In genomic region chr11:123466172-123466571, GRCh38 we compare ENCODE assay signal across 9 cellular contexts. TPM values are rescaled to one million over a fixed set of nuclear protein-coding genes. Genes with fewer than 3 reads are reported as not detected.
DNase-seq lines count a peak whose midpoint lies in the region; ATAC-seq, FAIRE-seq and TF ChIP-seq lines count a peak whose summit lies in the region.
"Not testable (repeated sequence)": the region's sequence is repeated elsewhere in the genome, so short reads cannot be mapped to it uniquely, and the experiment has no call there.
"Had no signal": no experiment of that assay in that cellular context is flagged by ENCODE, and none has a peak within 500 bp of the region (broad histone marks: within the 10 kb centered on the region; RNA-seq: fewer than 3 reads in every experiment).

No MANE protein-coding gene starts in this region.

- not testable (repeated sequence) for H4K20me1 ChIP-seq in BLaER1 treated with 17β-estradiol and CSF1 and Interleukin-3, amounts not matched to agents 10 nM and 100 nM; K562 (replicated peaks; ENCODE audit: control insufficient read depth, insufficient read depth, low read length)

- H2AFZ ChIP-seq in K562 (ENCODE audit: low read depth, low read length) = not testable (repeated sequence)

- not testable (repeated sequence) for H3K9me3 ChIP-seq in BLaER1 treated with 17β-estradiol and CSF1 and Interleukin-3, amounts not matched to agents 10 nM and 100 nM (replicated peaks in 1 of 11); K562 (replicated peaks; ENCODE audit: control insufficient read depth, insufficient read depth, low read depth, low read length); right cardiac atrium (ENCODE audit: control insufficient read depth, low read length)

- not testable (repeated sequence) for H3K9me3 Mint-ChIP-seq in HFFc6; WTC11; activated CD8-positive, alpha-beta T cell treated with anti-CD3 and anti-CD28 coated beads for 36 hours; activated T-helper 17 cell treated with anti-CD3 and anti-CD28 coated beads, Interleukin-2, amount 50 U/mL, for 72 hours; stimulated activated naive CD8-positive, alpha-beta T cell treated with anti-CD3 and anti-CD28 coated beads, Interleukin-15, Interleukin-2, amounts not matched to agents 100 ng/mL and 50 ng/mL, for 24 hours

- DNase-seq in HFFc6; WTC11 (ENCODE audit: low spot score); activated CD8-positive, alpha-beta T cell treated with anti-CD3 and anti-CD28 coated beads for 36 hours; K562 (ENCODE audit: extremely low read depth in 1 of 4, low spot score in 3 of 4); right cardiac atrium: not testable (repeated sequence)

- not testable (repeated sequence) for H3K36me3 ChIP-seq in BLaER1 treated with 17β-estradiol and CSF1 and Interleukin-3, amounts not matched to agents 10 nM and 100 nM; K562 (ENCODE audit: control insufficient read depth, insufficient read depth, low read length)

- H3K4me1 Mint-ChIP-seq in HFFc6 (ENCODE audit: low read depth) (peaks cover 69% of the 10 kb centered on the region), WTC11 (peaks cover 10% of the 10 kb centered on the region; the same call in 1 of the 2 replicates)
- H3K4me1 Mint-ChIP-seq in activated CD8-positive, alpha-beta T cell treated with anti-CD3 and anti-CD28 coated beads for 36 hours (ENCODE audit: low read depth) = not testable (repeated sequence)
- H3K4me1 Mint-ChIP-seq in activated T-helper 17 cell treated with anti-CD3 and anti-CD28 coated beads, Interleukin-2, amount 50 U/mL, for 72 hours = peaks cover 27% of the 10 kb centered on the region
- peaks cover 12% of the 10 kb centered on the region for H3K4me1 Mint-ChIP-seq in stimulated activated naive CD8-positive, alpha-beta T cell treated with anti-CD3 and anti-CD28 coated beads, Interleukin-15, Interleukin-2, amounts not matched to agents 100 ng/mL and 50 ng/mL, for 24 hours (ENCODE audit: low read depth)

- not testable (repeated sequence) for TF ChIP-seq EP300 in K562 (IDR thresholded peaks at IDR 0.05; ENCODE audit: low read length)

- not testable (repeated sequence) for FAIRE-seq in K562 (lab: Jason Lieb, UNC)

- not testable (repeated sequence) for H3K27me3 Mint-ChIP-seq in HFFc6 (ENCODE audit: insufficient read depth); WTC11 (ENCODE audit: low read depth); activated CD8-positive, alpha-beta T cell treated with anti-CD3 and anti-CD28 coated beads for 36 hours; activated T-helper 17 cell treated with anti-CD3 and anti-CD28 coated beads, Interleukin-2, amount 50 U/mL, for 72 hours; stimulated activated naive CD8-positive, alpha-beta T cell treated with anti-CD3 and anti-CD28 coated beads, Interleukin-15, Interleukin-2, amounts not matched to agents 100 ng/mL and 50 ng/mL, for 24 hours

- not testable (repeated sequence) for H3K4me3 Mint-ChIP-seq in HFFc6; WTC11; activated CD8-positive, alpha-beta T cell treated with anti-CD3 and anti-CD28 coated beads for 36 hours; stimulated activated naive CD8-positive, alpha-beta T cell treated with anti-CD3 and anti-CD28 coated beads, Interleukin-15, Interleukin-2, amounts not matched to agents 100 ng/mL and 50 ng/mL, for 24 hours
- peak overlapping the region; percentile 20 for H3K4me3 Mint-ChIP-seq in activated T-helper 17 cell treated with anti-CD3 and anti-CD28 coated beads, Interleukin-2, amount 50 U/mL, for 72 hours

- WGBS in K562 (ENCODE audit: insufficient coverage, low coverage, missing lambda C conversion rate) = 0% methylated on average over 1 of the region's 1 CpG
- 76% methylated on average over 1 of the region's 1 CpG for WGBS in right cardiac atrium

- POLR2A ChIA-PET in WTC11 (lab: Charles Lee) (interaction anchor here (0.6 to 0.7 kb wide), 2 partner anchors 26 to 249 kb away, joined by 3 to 4 read pairs; no protein-coding TSS in a partner anchor), K562 (lab: Yijun Ruan, JAX) (interaction anchor here (0.6 kb wide), 1 partner anchor 331 kb away, joined by 4 read pairs; no protein-coding TSS in a partner anchor)
- POLR2A ChIA-PET in activated CD8-positive, alpha-beta T cell treated with anti-CD3 and anti-CD28 coated beads for 36 hours (lab: Charles Lee) = interaction anchor here (1.2 kb wide), 1 partner anchor 9 kb away, joined by 3 read pairs; no protein-coding TSS in a partner anchor

- peak overlapping the region; percentile 46 for H3K27ac Mint-ChIP-seq in HFFc6
- H3K27ac Mint-ChIP-seq in WTC11; activated CD8-positive, alpha-beta T cell treated with anti-CD3 and anti-CD28 coated beads for 36 hours: not testable (repeated sequence)
- peak overlapping the region; percentile 26 for H3K27ac Mint-ChIP-seq in activated T-helper 17 cell treated with anti-CD3 and anti-CD28 coated beads, Interleukin-2, amount 50 U/mL, for 72 hours
- peak overlapping the region; percentile 64 for H3K27ac Mint-ChIP-seq in stimulated activated naive CD8-positive, alpha-beta T cell treated with anti-CD3 and anti-CD28 coated beads, Interleukin-15, Interleukin-2, amounts not matched to agents 100 ng/mL and 50 ng/mL, for 24 hours

- BruUV-seq in K562 (replicated peaks; lab: Mats Ljungman, UMichigan) = not testable (repeated sequence)

- peak overlapping the region in 9 of 11 experiments; percentile 14 to 81 (median 59); a peak in 15 of 22 replicates for H3K4me2 ChIP-seq in BLaER1 treated with 17β-estradiol and CSF1 and Interleukin-3, amounts not matched to agents 10 nM and 100 nM
- H3K4me2 ChIP-seq in K562 (ENCODE audit: insufficient read depth, low read length) = not testable (repeated sequence)

- peak overlapping the region in 7 of 11 experiments; percentile 45 to 73 (median 62); a peak in 13 of 22 replicates for H3K27ac ChIP-seq in BLaER1 treated with 17β-estradiol and CSF1 and Interleukin-3, amounts not matched to agents 10 nM and 100 nM
- not testable (repeated sequence) for H3K27ac ChIP-seq in K562 (ENCODE audit: extremely low read depth, low read depth, low read length)
- peak overlapping the region; percentile 26 for H3K27ac ChIP-seq in right cardiac atrium (ENCODE audit: low read length)

- peaks cover 14 to 33% (median 25%) of the 10 kb centered on the region in 10 experiments for H3K4me1 ChIP-seq in BLaER1 treated with 17β-estradiol and CSF1 and Interleukin-3, amounts not matched to agents 10 nM and 100 nM
- H3K4me1 ChIP-seq in K562 (replicated peaks in 1 of 2; ENCODE audit: control insufficient read depth in 2 of 2, insufficient read depth in 2 of 2, low read length in 2 of 2); right cardiac atrium (ENCODE audit: control insufficient read depth, insufficient read depth, low read length): not testable (repeated sequence)

- CTCF ChIA-PET in WTC11 (lab: Charles Lee) = interaction anchor here (0.7 to 2.0 kb wide), 4 partner anchors 12 to 205 kb away, joined by 3 to 8 read pairs (median 5); no protein-coding TSS in a partner anchor
- CTCF ChIA-PET in activated CD8-positive, alpha-beta T cell treated with anti-CD3 and anti-CD28 coated beads for 36 hours (lab: Charles Lee) = interaction anchor here (1.0 to 1.7 kb wide), 3 partner anchors 13 to 205 kb away, joined by 3 to 5 read pairs (median 4); no protein-coding TSS in a partner anchor
- CTCF ChIA-PET in K562 (lab: Yijun Ruan, JAX; ENCODE audit: low intra/inter-chr PET ratio) = not testable (repeated sequence)

- H3K36me3 Mint-ChIP-seq in HFFc6 (ENCODE audit: low read depth) = peaks cover 29% of the 10 kb centered on the region
- not testable (repeated sequence) for H3K36me3 Mint-ChIP-seq in WTC11; activated CD8-positive, alpha-beta T cell treated with anti-CD3 and anti-CD28 coated beads for 36 hours (ENCODE audit: low read depth); activated T-helper 17 cell treated with anti-CD3 and anti-CD28 coated beads, Interleukin-2, amount 50 U/mL, for 72 hours (ENCODE audit: low read depth); stimulated activated naive CD8-positive, alpha-beta T cell treated with anti-CD3 and anti-CD28 coated beads, Interleukin-15, Interleukin-2, amounts not matched to agents 100 ng/mL and 50 ng/mL, for 24 hours (ENCODE audit: low read depth)

- not testable (repeated sequence) for H3K4me3 ChIP-seq in BLaER1 treated with 17β-estradiol and CSF1 and Interleukin-3, amounts not matched to agents 10 nM and 100 nM; K562; right cardiac atrium (ENCODE audit: low read length)

- not testable (repeated sequence) for H3K9me1 ChIP-seq in K562 (ENCODE audit: control insufficient read depth, insufficient read depth, low read length)

- not testable (repeated sequence) for TF ChIP-seq POLR2A in K562 (conservative IDR thresholded peaks at IDR 0.05)

- TF ChIP-seq CTCF in HFFc6 (IDR thresholded peaks at IDR 0.05); WTC11 (IDR thresholded peaks at IDR 0.05); K562 (IDR thresholded peaks at IDR 0.05 in 2 of 3, conservative IDR thresholded peaks at IDR 0.05 in 1 of 3; ENCODE audit: insufficient read depth in 2 of 3, low read depth in 1 of 3, low read length in 3 of 3): not testable (repeated sequence)
- TF ChIP-seq CTCF in activated CD8-positive, alpha-beta T cell treated with anti-CD3 and anti-CD28 coated beads for 36 hours (IDR thresholded peaks at IDR 0.05) = peak; percentile 40

- not testable (repeated sequence) for H3K27me3 ChIP-seq in BLaER1 treated with 17β-estradiol and CSF1 and Interleukin-3, amounts not matched to agents 10 nM and 100 nM; K562 (ENCODE audit: control insufficient read depth in 2 of 2, insufficient read depth in 2 of 2, low read length in 2 of 2); right cardiac atrium (ENCODE audit: control insufficient read depth, insufficient read depth)

- not testable (repeated sequence) for H3K79me2 ChIP-seq in K562 (ENCODE audit: control insufficient read depth, insufficient read depth, low read length)

- TF ChIP-seq RAD21 in K562 (CRISPR knock-in tag; conservative IDR thresholded peaks at IDR 0.05 in 1 of 2, IDR thresholded peaks at IDR 0.05 in 1 of 2) = not testable (repeated sequence)

- peak overlapping the region in 3 of 11 experiments; percentile 18 to 46 (median 19); a peak in 4 of 22 replicates for H3K9ac ChIP-seq in BLaER1 treated with 17β-estradiol and CSF1 and Interleukin-3, amounts not matched to agents 10 nM and 100 nM
- not testable (repeated sequence) for H3K9ac ChIP-seq in K562 (ENCODE audit: insufficient read depth in 1 of 2, low read depth in 2 of 2, low read length in 2 of 2)

- in situ Hi-C loops in K562 (cut with MboI) = not testable (repeated sequence)

- intact Hi-C loops in activated CD8-positive, alpha-beta T cell treated with anti-CD3 and anti-CD28 coated beads for 36 hours (cut with micrococcal nuclease); K562 (cut with micrococcal nuclease); right cardiac atrium (cut with DNase I): not testable (repeated sequence)

- ATAC-seq in WTC11; activated CD8-positive, alpha-beta T cell treated with anti-CD3 and anti-CD28 coated beads for 36 hours; activated T-helper 17 cell treated with anti-CD3 and anti-CD28 coated beads, Interleukin-2, amount 50 U/mL, for 72 hours (replicated peaks); K562; right cardiac atrium: not testable (repeated sequence)

RNA-seq across cellular contexts. Expression of gene GRAMD1B, which starts 36.1 kb away (rescaled TPM):
- total RNA-seq in HFFc6 (2021; fragmentation: NEBNext Ultra II Directional; extraction: Animal tissue kit (Norgen Biotek cat#: 25700)) = 10 to 100 TPM; 46.1 to 54.5 (median 51.3) TPM
- total RNA-seq in WTC11 (2021) (22.1 to 31.5 TPM (median 23.3 TPM) in 3 replicates), K562 (2014; rRNA removed) (not detected in 2 replicates), K562 (2014; rRNA removed; fragmentation: Illumina TruSeq; extraction: Trizol) (not detected in 2 replicates), K562 (2015; rRNA removed; fragmentation: Illumina TruSeq; extraction: Trizol) (not detected in 2 replicates), K562 (2021) (0.31 TPM in 2 replicates), right cardiac atrium (1 to 10 TPM; 2.4 to 4.1 (median 3.2) TPM)
- 10 to 100 TPM; 15.4 to 16.2 TPM for total RNA-seq in activated CD8-positive, alpha-beta T cell treated with anti-CD3 and anti-CD28 coated beads for 36 hours
- total RNA-seq in activated T-helper 17 cell treated with anti-CD3 and anti-CD28 coated beads, Interleukin-2, amount 50 U/mL, for 72 hours = 10 to 100 TPM; 41.7 to 78.3 TPM
- not detected in 2 replicates for total RNA-seq in K562 (2011; cell fraction: chromatin; rRNA removed; ENCODE audit: low replicate concordance)
- not detected in 2 replicates for total RNA-seq in K562 (2011; cell fraction: nucleolus; rRNA removed)
- total RNA-seq in K562 (2011; cell fraction: nucleoplasm; rRNA removed) = not detected in 2 replicates
- polyA plus RNA-seq in K562 (2011; rRNA removed) (not detected in 2 replicates), K562 (2014; fragmentation: Illumina TruSeq; extraction: Trizol) (not detected in 2 replicates), K562 (2014; fragmentation: Nextera tagmentation; extraction: Ambion mirVana) (not detected), K562 (2014; rRNA removed) (not detected in 2 replicates), right cardiac atrium (2.0 TPM)
- polyA plus RNA-seq in K562 (2011; cell fraction: cytosol; rRNA removed) = not detected in 2 replicates
- polyA plus RNA-seq in K562 (2011; cell fraction: nucleus; rRNA removed) = not detected in 2 replicates
- 0.03 and 0.19 TPM in 2 replicates for polyA plus RNA-seq in K562 (2012)
- polyA minus RNA-seq in K562 (2011; rRNA and poly(A)+ RNA removed) = not detected in 2 replicates
- polyA minus RNA-seq in K562 (2011; cell fraction: cytosol; rRNA and poly(A)+ RNA removed) = 0.10 and 2.9 TPM in 2 replicates
- 0.11 and 0.27 TPM in 2 replicates for polyA minus RNA-seq in K562 (2011; cell fraction: nucleus; rRNA and poly(A)+ RNA removed)
- total RNA-seq: HepG2 had no signal
